1 cellular context compared by ENCODE assay signal in genomic region chr1:36471830-36472641, GRCh38.
TF ChIP-seq lines count a peak whose summit lies in the region.

No MANE protein-coding gene starts in this region.

TF ChIP-seq in H1, 55 proteins besides CTCF, POLR2A, EP300 and RAD21:
- no peak for TF ChIP-seq SIX5 (IDR thresholded peaks at IDR 0.05; ENCODE audit: low read depth, low read length)
- TF ChIP-seq KDM1A (IDR thresholded peaks at IDR 0.05; ENCODE audit: borderline replicate concordance, low read length) = no peak
- TF ChIP-seq TCF12 (IDR thresholded peaks at IDR 0.05; ENCODE audit: low read depth, low read length) = no peak
- no peak for TF ChIP-seq FOSL1 (IDR thresholded peaks at IDR 0.05; ENCODE audit: insufficient read depth, low read depth, low read length)
- TF ChIP-seq SP4 (IDR thresholded peaks at IDR 0.05; ENCODE audit: low read length) = no peak
- TF ChIP-seq RXRA (IDR thresholded peaks at IDR 0.05; ENCODE audit: insufficient read depth, low read depth, low read length) = no peak
- TF ChIP-seq POLR2AphosphoS5 (IDR thresholded peaks at IDR 0.05; ENCODE audit: low read depth, low read length) = no peak
- TF ChIP-seq NANOG (IDR thresholded peaks at IDR 0.05; ENCODE audit: insufficient read depth, low read depth, low read length, poor library complexity, severe bottlenecking) = no peak
- TF ChIP-seq CBX8 (IDR thresholded peaks at IDR 0.05; ENCODE audit: borderline replicate concordance, low read depth, low read length) = no peak
